Comparison of ENCODE assay signal across 8 cellular contexts in the genomic region with DNA sequence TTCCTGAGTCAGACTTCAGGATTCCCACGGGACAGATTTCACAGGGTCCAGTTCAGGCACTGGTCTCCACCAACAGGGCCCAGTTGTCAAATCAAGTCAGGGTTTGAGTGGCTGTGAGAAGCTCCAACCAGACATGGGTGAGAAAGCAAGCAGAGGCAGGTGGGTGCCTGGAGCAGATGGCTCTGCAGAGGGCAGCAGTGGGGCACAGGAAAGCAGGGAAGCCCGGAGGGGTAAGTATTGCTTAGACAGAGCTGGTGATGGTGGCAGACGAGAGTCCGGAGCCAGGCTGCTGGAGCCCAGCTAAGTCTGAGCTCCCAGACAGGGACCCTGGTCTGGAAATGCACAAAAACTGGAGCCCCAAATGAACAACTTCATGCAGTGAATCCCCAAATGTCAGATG. TPM values are rescaled to one million over a fixed set of nuclear protein-coding genes. Genes with fewer than 3 reads are reported as not detected.
DNase-seq lines count a peak whose midpoint lies in the region; ATAC-seq and TF ChIP-seq lines count a peak whose summit lies in the region.

No MANE protein-coding gene starts in this region.

- H4K91ac ChIP-seq in trophoblast cell (ENCODE audit: low read depth, low read length): no peak overlapping the region

- no peak overlapping the region for H3K4me2 ChIP-seq in trophoblast cell (ENCODE audit: low read length)

- H3K9ac ChIP-seq in trophoblast cell (ENCODE audit: low read length): no peak overlapping the region

- H4K12ac ChIP-seq in trophoblast cell (ENCODE audit: low read depth, low read length): no peak overlapping the region

- in situ Hi-C loops in astrocyte of the cerebellum (cut with HindIII; ENCODE audit: low sequenced_read_pairs): no loop called here

- no peak overlapping the region for H2BK5ac ChIP-seq in trophoblast cell (ENCODE audit: low read depth, low read length, poor library complexity)

- ATAC-seq in HG03039 (IDR thresholded peaks at IDR 0.05; ENCODE audit: unreplicated experiment): no peak

- no peak overlapping the region for H3K14ac ChIP-seq in trophoblast cell (ENCODE audit: low read length)

- peak; percentile 27 for TF ChIP-seq CTCF in GM10266 (IDR thresholded peaks at IDR 0.05; ENCODE audit: control insufficient read depth, insufficient read depth, low read depth, missing control alignments)
- TF ChIP-seq CTCF in astrocyte of the cerebellum (IDR thresholded peaks at IDR 0.05; ENCODE audit: low read depth, low read length, missing control alignments): peak; percentile 29

- H3K79me1 ChIP-seq in trophoblast cell (ENCODE audit: low read length): no peaks in the 10 kb centered on the region

- H3K4me1 ChIP-seq in trophoblast cell (ENCODE audit: control insufficient read depth in 1 of 2, insufficient read depth in 2 of 2, low read length in 2 of 2): peaks cover 0 to 2% of the 10 kb centered on the region in 2 experiments

- DNase-seq in GM10266 (ENCODE audit: extremely low spot score) (no peak), NAMALWA (ENCODE audit: low spot score) (peak; percentile 43), astrocyte of the cerebellum (ENCODE audit: low read depth) (no peak), lung microvascular endothelial cell (ENCODE audit: low read depth in 2 of 2) (peak; percentile 33 to 42), hippocampal formation (lab: John Stamatoyannopoulos, UW) (no peak), NCI-H1436 (lab: John Stamatoyannopoulos, UW) (no peak), trophoblast cell (no peak)

- H2BK12ac ChIP-seq in trophoblast cell (ENCODE audit: low read length): no peak overlapping the region

- no peak overlapping the region for H2AK5ac ChIP-seq in trophoblast cell (ENCODE audit: low read length)

- no peaks in the 10 kb centered on the region for H3K27me3 ChIP-seq in trophoblast cell (ENCODE audit: insufficient read depth, low read length)

- no CpG with 5 or more reads among the region's 4 CpGs for whole genome bisulfite sequencing in trophoblast cell (ENCODE audit: extremely low coverage, insufficient coverage, insufficient read length)

- no peak overlapping the region for H3K23ac ChIP-seq in trophoblast cell (ENCODE audit: low read length)

- H3K4me3 ChIP-seq in astrocyte of the cerebellum (ENCODE audit: low read depth, low read length) (no peak overlapping the region), trophoblast cell (ENCODE audit: low read depth, low read length) (no peak overlapping the region)

- no peaks in the 10 kb centered on the region for H3K79me2 ChIP-seq in trophoblast cell (ENCODE audit: control insufficient read depth, insufficient read depth, low read length, poor library complexity)

- no peaks in the 10 kb centered on the region for H3K36me3 ChIP-seq in trophoblast cell (ENCODE audit: control insufficient read depth in 1 of 2, insufficient read depth in 2 of 2, low read length in 2 of 2)

- H3K18ac ChIP-seq in trophoblast cell (ENCODE audit: low read length): no peak overlapping the region

- no peak overlapping the region for H3K4ac ChIP-seq in trophoblast cell (ENCODE audit: low read depth, low read length)

- H2BK120ac ChIP-seq in trophoblast cell (ENCODE audit: insufficient read depth, low read length, poor library complexity): no peak overlapping the region

- H4K8ac ChIP-seq in trophoblast cell (ENCODE audit: low read depth, low read length): no peak overlapping the region

- no peaks in the 10 kb centered on the region for H3K9me3 ChIP-seq in trophoblast cell (ENCODE audit: insufficient read depth, low read depth, low read length)

- H3K27ac ChIP-seq in trophoblast cell (ENCODE audit: low read depth, low read length): no peak overlapping the region

- H2AFZ ChIP-seq in trophoblast cell (ENCODE audit: insufficient read depth, low read length, poor library complexity): no peak overlapping the region

RNA-seq across cellular contexts. Expression of a gene that starts 40.4 kb away (rescaled TPM):
- total RNA-seq in lung microvascular endothelial cell: 0.20 and 0.22 TPM in 2 replicates
- 1.0 and 1.1 TPM in 2 replicates for polyA plus RNA-seq in trophoblast cell (2013)

Comparison
In these comparisons a context has a peak if more than half of its experiments do, and no peak if none do; other contexts are left out.
1. DNase-seq: peak in NAMALWA (single experiment) and lung microvascular endothelial cell (2 of 2); none in GM10266 (single experiment), astrocyte of the cerebellum (single experiment), hippocampal formation (0 of 2), NCI-H1436 (single experiment) and trophoblast cell (0 of 2).